ENCODE assay signal across 17 cellular contexts in the genomic region with DNA sequence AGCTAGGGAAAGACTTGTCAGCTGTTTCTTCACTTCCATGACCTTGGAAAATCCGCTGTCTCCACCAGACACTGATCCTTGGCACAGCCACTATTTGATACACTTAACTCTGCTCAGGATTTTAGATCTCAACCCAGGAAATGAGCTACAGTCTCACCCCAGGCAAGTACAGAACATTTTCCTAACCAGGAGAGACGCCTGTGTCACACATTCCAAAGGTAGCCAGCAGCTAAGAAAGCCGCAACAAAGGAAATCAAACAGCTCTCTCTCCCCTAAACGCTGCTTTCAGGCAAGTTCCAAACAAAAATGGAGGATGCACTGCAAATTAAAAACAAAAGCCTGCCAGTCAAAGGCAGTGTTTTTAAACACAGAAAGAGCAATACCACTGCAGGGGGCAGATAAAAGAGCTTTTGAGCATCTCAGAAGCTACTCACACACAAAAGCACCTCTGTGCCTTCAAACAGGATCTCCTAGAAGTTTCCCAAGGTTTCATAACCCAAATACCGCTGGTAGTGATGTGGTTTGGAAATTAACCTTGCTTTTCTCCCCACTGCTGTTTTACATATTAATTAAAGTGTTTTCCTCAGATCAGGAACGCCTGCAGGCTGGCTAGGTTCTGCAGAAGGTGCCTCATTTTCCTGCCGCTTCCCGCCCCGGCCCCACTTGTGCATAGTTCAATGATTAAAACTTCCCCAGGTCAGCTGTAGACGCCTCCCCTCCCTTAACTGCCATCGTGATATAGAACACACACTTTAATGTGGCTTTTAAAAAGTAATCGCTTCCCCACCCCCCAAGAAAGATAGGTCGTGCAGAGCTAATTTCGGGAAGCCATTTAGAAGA. TPM values are rescaled to one million over a fixed set of nuclear protein-coding genes. Genes with fewer than 3 reads are reported as not detected.
A peak's percentile ranks its signal among the peaks of the same experiment; 100 is the strongest.
DNase-seq lines count a peak whose midpoint lies in the region; ATAC-seq and TF ChIP-seq lines count a peak whose summit lies in the region.
"Had no signal": no experiment of that assay in that cellular context is flagged by ENCODE, and none has a peak within 500 bp of the region (broad histone marks: within the 10 kb centered on the region; RNA-seq: fewer than 3 reads in every experiment).

No MANE protein-coding gene starts in this region.

- H3K79me2 ChIP-seq in GM23248 (ENCODE audit: insufficient read depth) (no peaks in the 10 kb centered on the region), hepatocyte (no peaks in the 10 kb centered on the region)

- H3K36me3 ChIP-seq in GM23248 (ENCODE audit: low read depth) (no peaks in the 10 kb centered on the region), hepatocyte (replicated peaks; ENCODE audit: insufficient read depth, low read depth) (no peaks in the 10 kb centered on the region), SJCRH30 (no peaks in the 10 kb centered on the region)
- H3K36me3 ChIP-seq: upper lobe of right lung had no signal

- no peaks in the 10 kb centered on the region for H3K9me3 ChIP-seq in GM23248 (ENCODE audit: low read depth)
- no peaks in the 10 kb centered on the region for H3K9me3 ChIP-seq in hepatocyte (ENCODE audit: low read depth)
- H3K9me3 ChIP-seq in SJCRH30 (replicated peaks), result no peaks in the 10 kb centered on the region
- H3K9me3 ChIP-seq: upper lobe of right lung had no signal

- H3K27ac ChIP-seq in GM23248 (no peak overlapping the region), hepatocyte (no peak overlapping the region), SJCRH30 (no peak overlapping the region)
- H3K27ac ChIP-seq: upper lobe of right lung had no signal

- no peaks in the 10 kb centered on the region for H3F3A ChIP-seq in GM23248 (ENCODE audit: insufficient read depth)

- H3K27ac Mint-ChIP-seq in osteocyte (ENCODE audit: unreplicated experiment), result peak overlapping the region; percentile 44
- H3K27ac Mint-ChIP-seq: activated naive CD8-positive, alpha-beta T cell treated with anti-CD3 and anti-CD28 coated beads, Interleukin-2, amount 10 ng/mL, durations not matched to agents 7 days and 5 days; B cell; dendritic cell treated with granulocyte-macrophage colony-stimulating factor and Interleukin-4, amounts not matched to agents 40 ng/mL and 50 ng/mL, for 4 days had no signal

- no peak overlapping the region for H3K4me3 Mint-ChIP-seq in osteocyte (ENCODE audit: unreplicated experiment)
- H3K4me3 Mint-ChIP-seq: activated naive CD8-positive, alpha-beta T cell treated with anti-CD3 and anti-CD28 coated beads, Interleukin-2, amount 10 ng/mL, durations not matched to agents 7 days and 5 days; B cell; dendritic cell treated with granulocyte-macrophage colony-stimulating factor and Interleukin-4, amounts not matched to agents 40 ng/mL and 50 ng/mL, for 4 days had no signal

- in situ Hi-C loops in GM23248 (cut with MboI), result no loop called here

- no peak overlapping the region for H3K9ac ChIP-seq in GM23248

- H3K27me3 ChIP-seq in GM23248 (replicated peaks; ENCODE audit: insufficient read depth) (peaks cover 53% of the 10 kb centered on the region), hepatocyte (no peaks in the 10 kb centered on the region), SJCRH30 (no peaks in the 10 kb centered on the region)
- H3K27me3 ChIP-seq: upper lobe of right lung had no signal

- no peaks in the 10 kb centered on the region for H3K27me3 Mint-ChIP-seq in osteocyte (ENCODE audit: unreplicated experiment)

- no peak for ATAC-seq in GM19328 (IDR thresholded peaks at IDR 0.05; ENCODE audit: unreplicated experiment)
- ATAC-seq: GM12878, upper lobe of right lung had no signal

- no peak overlapping the region for H3K4me3 ChIP-seq in GM23248
- H3K4me3 ChIP-seq in hepatocyte, result no peak overlapping the region
- H3K4me3 ChIP-seq in SJCRH30, result no peak overlapping the region
- H3K4me3 ChIP-seq: GM12878, upper lobe of right lung had no signal

- no peaks in the 10 kb centered on the region for H3K36me3 Mint-ChIP-seq in osteocyte (ENCODE audit: unreplicated experiment)
- H3K36me3 Mint-ChIP-seq: activated naive CD8-positive, alpha-beta T cell treated with anti-CD3 and anti-CD28 coated beads, Interleukin-2, amount 10 ng/mL, durations not matched to agents 7 days and 5 days had no signal

- DNase-seq in GM23248, result peak; percentile 14
- DNase-seq in SW480 (ENCODE audit: low spot score), result peak; percentile 92
- DNase-seq in hepatocyte (ENCODE audit: low spot score), result no peak
- DNase-seq in osteocyte (ENCODE audit: extremely low spot score, unreplicated experiment), result no peak
- no peak for DNase-seq in dermis blood vessel endothelial cell
- DNase-seq in SJCRH30, result no peak
- DNase-seq in mesenteric fat pad (ENCODE audit: low spot score), result no peak
- DNase-seq: activated CD4-positive, CD25-positive, alpha-beta regulatory T cell treated with anti-CD3 and anti-CD28 coated beads, Interleukin-2, amount 50 U/mL, for 72 hours; activated naive CD8-positive, alpha-beta T cell treated with anti-CD3 and anti-CD28 coated beads, Interleukin-2, amount 10 ng/mL, durations not matched to agents 7 days and 5 days; DMS79 treated with DMSO at 0.1 percent for 48 hours; NCI-H2171 treated with DMSO at 0.1 percent for 48 hours; stimulated activated CD4-positive, alpha-beta T cell treated with anti-CD3 and anti-CD28 coated beads, Interleukin-2, amount 100 ng/mL, for 48 hours; upper lobe of right lung had no signal

- H3K9me3 Mint-ChIP-seq in osteocyte (ENCODE audit: unreplicated experiment), result no peaks in the 10 kb centered on the region
- H3K9me3 Mint-ChIP-seq: dendritic cell treated with granulocyte-macrophage colony-stimulating factor and Interleukin-4, amounts not matched to agents 40 ng/mL and 50 ng/mL, for 4 days had no signal

- no peaks in the 10 kb centered on the region for H4K20me1 ChIP-seq in GM23248 (ENCODE audit: insufficient read depth)
- no peaks in the 10 kb centered on the region for H4K20me1 ChIP-seq in hepatocyte (ENCODE audit: insufficient read depth, poor library complexity, severe bottlenecking)

- H3K4me2 ChIP-seq in GM23248 (ENCODE audit: unreplicated experiment) (no peak overlapping the region), hepatocyte (peak overlapping the region; percentile 16)

- no peaks in the 10 kb centered on the region for H3K4me1 ChIP-seq in GM23248 (ENCODE audit: insufficient read depth)
- peaks cover 6% of the 10 kb centered on the region for H3K4me1 ChIP-seq in hepatocyte (ENCODE audit: insufficient read depth)
- peaks cover 8% of the 10 kb centered on the region for H3K4me1 ChIP-seq in SJCRH30
- H3K4me1 ChIP-seq: upper lobe of right lung had no signal

- H3K4me1 Mint-ChIP-seq in osteocyte (ENCODE audit: unreplicated experiment), result peaks cover 17% of the 10 kb centered on the region
- H3K4me1 Mint-ChIP-seq: B cell had no signal

- 31 to 34% methylated on average over 14 of the region's 14 CpGs for WGBS in GM23248 (ENCODE audit: low coverage in 1 of 2, low lambda C conversion rate in 2 of 2, missing lambda C conversion rate in 2 of 2), 2 experiments
- 54% methylated on average over 14 of the region's 14 CpGs for WGBS in hepatocyte (ENCODE audit: low lambda C conversion rate, missing lambda C conversion rate)

- H2AFZ ChIP-seq in GM23248 (no peak overlapping the region; the same call in 1 of the 2 replicates), hepatocyte (peak overlapping the region; percentile 36)

- TF ChIP-seq CTCF in hepatocyte (IDR thresholded peaks at IDR 0.05; ENCODE audit: poor library complexity) (no peak), osteocyte (IDR thresholded peaks at IDR 0.05) (no peak)

- H3K9me2 ChIP-seq in GM23248 (ENCODE audit: insufficient read depth) (no peaks in the 10 kb centered on the region), hepatocyte (replicated peaks; ENCODE audit: insufficient read depth) (no peaks in the 10 kb centered on the region)

RNA-seq across cellular contexts. Expression of a gene that starts 57.1 kb away (rescaled TPM):
- total RNA-seq in GM23248 (2014; rRNA removed; shearing (Covaris generic)), result 7.3 and 7.7 TPM in 2 replicates
- polyA plus RNA-seq in GM23248 (2016; fragmentation: Nextera tagmentation; extraction: Ambion mirVana) (3.1 and 3.4 TPM in 2 replicates), hepatocyte (26.4 and 27.9 TPM in 2 replicates)
- total RNA-seq in hepatocyte (15.7 and 19.4 TPM in 2 replicates), osteocyte (49.1 and 52.3 TPM in 2 replicates), dermis blood vessel endothelial cell (1.7 and 2.0 TPM in 2 replicates), mesenteric fat pad (97.3 TPM)
- total RNA-seq in SJCRH30 (2014; rRNA removed; shearing (Covaris generic)), result 2.2 TPM in 2 replicates

Comparison
In these comparisons a context has a peak if more than half of its experiments do, and no peak if none do; other contexts are left out.
1. DNase-seq: peak in GM23248 (single experiment) and SW480 (single experiment); none in hepatocyte (single experiment), osteocyte (single experiment), dermis blood vessel endothelial cell (single experiment), SJCRH30 (0 of 2) and mesenteric fat pad (single experiment).